ENCODE assay signal across 10 cellular contexts in genomic region chr20:55415567-55416142, GRCh38.
DNase-seq lines count a peak whose midpoint lies in the region; ATAC-seq and TF ChIP-seq lines count a peak whose summit lies in the region.
"Had no signal": no experiment of that assay in that cellular context is flagged by ENCODE, and none has a peak within 500 bp of the region (broad histone marks: within the 10 kb centered on the region; RNA-seq: fewer than 3 reads in every experiment).

No MANE protein-coding gene starts in this region.

- H3K9me3 ChIP-seq in OCI-LY3 (ENCODE audit: insufficient read depth, low read length): no peaks in the 10 kb centered on the region
- H3K9me3 ChIP-seq in tibial artery: no peaks in the 10 kb centered on the region
- H3K9me3 ChIP-seq: colonic mucosa had no signal

- no peaks in the 10 kb centered on the region for H4K20me1 ChIP-seq in OCI-LY3 (ENCODE audit: insufficient read depth, low read length)

- H3K36me3 ChIP-seq in OCI-LY3 (replicated peaks; ENCODE audit: low read depth, low read length): no peaks in the 10 kb centered on the region
- H3K36me3 ChIP-seq in tibial artery: no peaks in the 10 kb centered on the region
- H3K36me3 ChIP-seq: colonic mucosa had no signal

- H2AFZ ChIP-seq in OCI-LY3 (ENCODE audit: low read depth, low read length): no peak overlapping the region

- DNase-seq in NCI-H2171 treated with DMSO at 0.1 percent for 48 hours (lab: John Stamatoyannopoulos, UW) (peak; percentile 14), NCI-H2171 (lab: John Stamatoyannopoulos, UW) (no peak), foreskin melanocyte (peak; percentile 1), tibial artery (no peak), GM20000 (ENCODE audit: low spot score) (no peak)
- DNase-seq: colonic mucosa, naive B cell had no signal

- no peak overlapping the region for H3K4me2 ChIP-seq in OCI-LY3 (ENCODE audit: low read length)

- intact Hi-C loops in tibial artery (cut with DNase I; ENCODE audit: low total_unique reads): no loop called here

- no peak overlapping the region for H3K9ac ChIP-seq in OCI-LY3 (ENCODE audit: low read length)

- ATAC-seq in HG03457 (IDR thresholded peaks at IDR 0.05; ENCODE audit: unreplicated experiment) (no peak), HG03095 (IDR thresholded peaks at IDR 0.05; ENCODE audit: unreplicated experiment) (no peak)

- H3K4me3 ChIP-seq in OCI-LY3 (ENCODE audit: low read length) (no peak overlapping the region), tibial artery (no peak overlapping the region)
- H3K4me3 ChIP-seq: colonic mucosa had no signal

- H3K79me2 ChIP-seq in OCI-LY3 (ENCODE audit: low read length): no peaks in the 10 kb centered on the region

- TF ChIP-seq CTCF in OCI-LY3 (IDR thresholded peaks at IDR 0.05; ENCODE audit: low read depth, low read length): peak; percentile 91
- TF ChIP-seq CTCF in tibial artery (IDR thresholded peaks at IDR 0.05): peak; percentile 30 to 35
- TF ChIP-seq CTCF in GM20000 (IDR thresholded peaks at IDR 0.05; ENCODE audit: extremely low read depth, missing control alignments): no peak

- peaks cover 14% of the 10 kb centered on the region; the same call in 1 of the 2 replicates for H3K27me3 ChIP-seq in OCI-LY3 (ENCODE audit: low read depth, low read length)
- H3K27me3 ChIP-seq in tibial artery: no peaks in the 10 kb centered on the region
- H3K27me3 ChIP-seq: colonic mucosa had no signal

- H3K27ac ChIP-seq in OCI-LY3 (ENCODE audit: low read length): no peak overlapping the region
- no peak overlapping the region for H3K27ac ChIP-seq in tibial artery
- H3K27ac ChIP-seq: colonic mucosa had no signal

- H3K4me1 ChIP-seq in OCI-LY3 (ENCODE audit: low read length) (no peaks in the 10 kb centered on the region), tibial artery (peaks cover 0 to 4% (median 0%) of the 10 kb centered on the region in 4 donors)
- H3K4me1 ChIP-seq: colonic mucosa had no signal

Comparison
In these comparisons a context has a peak if more than half of its experiments do, and no peak if none do; other contexts are left out.
1. DNase-seq: peak in NCI-H2171 treated with DMSO at 0.1 percent for 48 hours (single experiment) and foreskin melanocyte (single experiment); none in NCI-H2171 (single experiment), tibial artery (0 of 2) and GM20000 (single experiment).